29 cellular contexts compared by ENCODE assay signal in the genomic region with DNA sequence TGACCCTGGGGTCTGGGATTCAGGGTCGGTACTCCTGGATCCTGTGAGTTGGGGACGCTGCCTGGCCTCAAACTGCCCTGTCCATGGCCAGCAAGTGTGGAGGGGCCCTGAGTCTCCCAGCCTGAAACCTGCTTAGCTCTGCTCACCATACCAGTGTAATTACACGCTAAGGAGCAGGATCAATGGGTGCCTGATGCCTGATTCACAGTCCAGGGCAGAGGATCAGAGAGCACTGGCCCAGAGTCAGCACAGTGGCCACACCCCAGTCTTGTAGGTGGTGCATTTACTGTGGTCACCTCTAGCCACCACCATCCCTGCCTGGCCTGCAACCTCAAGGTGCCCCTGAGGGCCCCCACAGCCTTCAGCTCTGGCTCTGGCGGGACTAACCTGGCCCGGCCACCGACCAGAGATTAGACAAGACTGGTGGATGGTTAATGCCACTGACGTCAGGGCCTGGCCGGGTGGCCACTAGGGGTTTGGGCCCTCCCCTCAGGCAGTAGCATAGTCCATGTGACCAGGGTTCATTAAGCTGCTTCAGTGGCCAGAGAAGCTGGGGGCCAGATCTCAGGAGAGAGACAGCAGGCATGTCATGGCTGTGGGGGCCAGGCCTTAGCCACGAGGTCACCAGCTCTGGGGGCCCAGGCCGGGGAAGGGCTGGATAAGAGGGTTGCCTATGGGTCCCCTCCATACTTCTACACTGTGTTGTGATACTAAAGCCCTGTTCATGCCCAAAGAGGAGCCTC. TPM values are rescaled to one million over a fixed set of nuclear protein-coding genes. Genes with fewer than 3 reads are reported as not detected.
DNase-seq lines count a peak whose midpoint lies in the region; ATAC-seq, FAIRE-seq and TF ChIP-seq lines count a peak whose summit lies in the region.
"Had no signal": no experiment of that assay in that cellular context is flagged by ENCODE, and none has a peak within 500 bp of the region (broad histone marks: within the 10 kb centered on the region; RNA-seq: fewer than 3 reads in every experiment).

No MANE protein-coding gene starts in this region.

- TF ChIP-seq POLR2A in IMR-90 (IDR thresholded peaks at IDR 0.05; ENCODE audit: low read depth, low read length) (no peak), vagina (IDR thresholded peaks at IDR 0.05) (no peak)

- H2AK9ac ChIP-seq in IMR-90 (replicated peaks; ENCODE audit: low read depth, low read length, poor library complexity), result peak overlapping the region; percentile 57

- H2AK5ac ChIP-seq in IMR-90 (ENCODE audit: low read depth, low read length), result no peak overlapping the region

- no peaks in the 10 kb centered on the region; the same call in 1 of the 2 replicates for H4K20me1 ChIP-seq in IMR-90 (ENCODE audit: insufficient read depth, low read length)

- H4K8ac ChIP-seq in IMR-90 (ENCODE audit: low read depth in 2 of 2, low read length in 2 of 2), result no peak overlapping the region

- peaks cover 63% of the 10 kb centered on the region for H3K27me3 ChIP-seq in IMR-90 (ENCODE audit: control insufficient read depth, insufficient read depth, low read length)
- peaks cover 0 to 14% of the 10 kb centered on the region in 2 donors for H3K27me3 ChIP-seq in naive thymus-derived CD4-positive, alpha-beta T cell (ENCODE audit: control insufficient read depth in 2 of 2, insufficient read depth in 2 of 2, low read length in 2 of 2)
- H3K27me3 ChIP-seq in vagina, result peaks cover 9% of the 10 kb centered on the region
- H3K27me3 ChIP-seq: MG63, ovary had no signal

- H3K4me1 ChIP-seq in IMR-90 (ENCODE audit: control insufficient read depth, insufficient read depth, low read length), result peaks cover 2% of the 10 kb centered on the region; the same call in 1 of the 2 replicates
- H3K4me1 ChIP-seq in naive thymus-derived CD4-positive, alpha-beta T cell (ENCODE audit: control insufficient read depth in 2 of 2, insufficient read depth in 2 of 2, low read length in 2 of 2), result peaks cover 0 to 6% of the 10 kb centered on the region in 2 donors
- H3K4me1 ChIP-seq in vagina, result peaks cover 17% of the 10 kb centered on the region

- H3K18ac ChIP-seq in IMR-90 (ENCODE audit: low read depth, low read length), result no peak overlapping the region

- H3K9me1 ChIP-seq in IMR-90 (ENCODE audit: insufficient read depth, low read length), result no peaks in the 10 kb centered on the region

- no peaks in the 10 kb centered on the region for H3K79me1 ChIP-seq in IMR-90 (ENCODE audit: low read depth in 1 of 2, low read length in 2 of 2)

- H2AFZ ChIP-seq in IMR-90 (replicated peaks; ENCODE audit: low read length, poor library complexity), result no peak overlapping the region

- no peak overlapping the region for H3K27ac ChIP-seq in IMR-90 (ENCODE audit: insufficient read depth, low read length)
- H3K27ac ChIP-seq in naive thymus-derived CD4-positive, alpha-beta T cell (ENCODE audit: low read depth, low read length), result no peak overlapping the region
- H3K27ac ChIP-seq in vagina, result no peak overlapping the region
- H3K27ac ChIP-seq: heart right ventricle, ovary, tibial artery had no signal

- FAIRE-seq in urothelium cell line (lab: Jason Lieb, UNC), result peak; percentile 13
- FAIRE-seq: endothelial cell of umbilical vein, GM12892 had no signal

- no peak overlapping the region for H4K5ac ChIP-seq in IMR-90 (ENCODE audit: low read depth, low read length)

- TF ChIP-seq RAD21 in IMR-90 (IDR thresholded peaks at IDR 0.05; ENCODE audit: low read length), result no peak

- DNase-seq in IMR-90, result no peak
- no peak for DNase-seq in WTC11 (ENCODE audit: low spot score)
- peak; percentile 83 for DNase-seq in left lobe of liver (ENCODE audit: low spot score)
- no peak for DNase-seq in urothelium cell line (ENCODE audit: low spot score)
- DNase-seq in CD1c-positive myeloid dendritic cell (ENCODE audit: extremely low spot score), result no peak
- no peak for DNase-seq in naive thymus-derived CD4-positive, alpha-beta T cell
- DNase-seq in vagina (ENCODE audit: extremely low spot score in 2 of 2), result no peak
- DNase-seq: activated CD4-positive, alpha-beta memory T cell treated with anti-CD3 and anti-CD28 coated beads, Interleukin-2, amount 10 ng/mL, durations not matched to agents 7 days and 5 days; activated naive CD4-positive, alpha-beta T cell; activated T-cell treated with anti-CD3 and anti-CD28 coated beads, Interleukin-2, amount 50 U/mL, for 24 hours; AML-193; caudate nucleus; dermis blood vessel endothelial cell; DMS79 treated with DMSO at 0.1 percent for 48 hours; HCEC 1CT; heart right ventricle; immature natural killer cell; mammary epithelial cell; MG63; NCI-H1436; NCI-H748 treated with DMSO at 0.1 percent for 48 hours; stimulated activated CD4-positive, alpha-beta T cell treated with anti-CD3 and anti-CD28 coated beads, Interleukin-4, amount 100 ng/mL, for 1 hour; tibial artery had no signal

- 67% methylated on average over 3 of the region's 10 CpGs; no CpG with 5 or more reads in 1 of the 2 experiments for WGBS in IMR-90 (ENCODE audit: extremely low coverage in 2 of 2, insufficient read length in 1 of 2), 2 experiments

- no peak overlapping the region for H3K4ac ChIP-seq in IMR-90 (ENCODE audit: low read depth, low read length)

- no peak overlapping the region for H3K14ac ChIP-seq in IMR-90 (replicated peaks; ENCODE audit: low read depth, low read length)

- intact Hi-C loops in IMR-90 (cut with micrococcal nuclease), result no loop called here
- intact Hi-C loops in naive thymus-derived CD4-positive, alpha-beta T cell (cut with micrococcal nuclease), result no loop called here
- intact Hi-C loops in vagina (cut with DNase I), result no loop called here

- CTCF ChIA-PET in IMR-90 (lab: Yijun Ruan, JAX), result no interaction called here
- CTCF ChIA-PET in WTC11 (lab: Charles Lee), result interaction anchor here (0.9 to 6.1 kb wide), 9 partner anchors 8 to 101 kb away, joined by 3 to 133 read pairs (median 10); partner anchors contain the start of genes GNAT1 and HYAL1
- CTCF ChIA-PET in naive thymus-derived CD4-positive, alpha-beta T cell (lab: Charles Lee), result interaction anchor here (1.2 kb wide), 1 partner anchor 9 kb away, joined by 4 read pairs; no protein-coding TSS in a partner anchor

- H3K27ac Mint-ChIP-seq in WTC11, result no peak overlapping the region
- H3K27ac Mint-ChIP-seq in naive thymus-derived CD4-positive, alpha-beta T cell, result no peak overlapping the region
- H3K27ac Mint-ChIP-seq: activated CD4-positive, alpha-beta memory T cell treated with anti-CD3 and anti-CD28 coated beads, Interleukin-2, amount 10 ng/mL, durations not matched to agents 7 days and 5 days; activated T-cell treated with anti-CD3 and anti-CD28 coated beads, Interleukin-2, amount 50 U/mL, for 24 hours; immature natural killer cell; stimulated activated naive CD8-positive, alpha-beta T cell treated with anti-CD3 and anti-CD28 coated beads, Interleukin-15, Interleukin-2, amounts not matched to agents 100 ng/mL and 50 ng/mL, for 24 hours had no signal

- H3K36me3 ChIP-seq in IMR-90 (ENCODE audit: control insufficient read depth, insufficient read depth, low read length) (no peaks in the 10 kb centered on the region), vagina (no peaks in the 10 kb centered on the region)
- no peaks in the 10 kb centered on the region for H3K36me3 ChIP-seq in naive thymus-derived CD4-positive, alpha-beta T cell (ENCODE audit: control insufficient read depth in 2 of 3, insufficient read depth in 3 of 3, low read length in 3 of 3)
- H3K36me3 ChIP-seq: heart right ventricle, MG63, ovary, tibial artery had no signal

- no peak overlapping the region for H3K23ac ChIP-seq in IMR-90 (ENCODE audit: low read depth, low read length)

- H3K4me2 ChIP-seq in IMR-90 (ENCODE audit: low read depth, low read length), result no peak overlapping the region

- BruUV-seq in IMR-90 (replicated peaks; lab: Mats Ljungman, UMichigan), result no TSS peak

- dilution Hi-C loops in IMR-90 (cut with HindIII; ENCODE audit: low sequenced_read_pairs, unreplicated experiment), result no loop called here

- no peak overlapping the region for H2BK15ac ChIP-seq in IMR-90 (ENCODE audit: low read depth, low read length)

- POLR2A ChIA-PET in IMR-90 (lab: Charles Lee; ENCODE audit: unreplicated experiment), result no interaction called here
- POLR2A ChIA-PET in WTC11 (lab: Charles Lee), result interaction anchor here (1.6 kb wide), 1 partner anchor 20 kb away, joined by 4 read pairs; no protein-coding TSS in a partner anchor
- POLR2A ChIA-PET in naive thymus-derived CD4-positive, alpha-beta T cell (lab: Charles Lee), result no interaction called here

- no peak overlapping the region for H2BK20ac ChIP-seq in IMR-90 (ENCODE audit: low read depth, low read length)

- no peaks in the 10 kb centered on the region; the same call in 1 of the 2 replicates for H3K4me1 Mint-ChIP-seq in WTC11
- H3K4me1 Mint-ChIP-seq in naive thymus-derived CD4-positive, alpha-beta T cell, result peaks cover 0 to 4% (median 0%) of the 10 kb centered on the region in 7 donors
- H3K4me1 Mint-ChIP-seq: activated CD4-positive, alpha-beta memory T cell treated with anti-CD3 and anti-CD28 coated beads, Interleukin-2, amount 10 ng/mL, durations not matched to agents 7 days and 5 days; immature natural killer cell had no signal

- H2BK120ac ChIP-seq in IMR-90 (ENCODE audit: low read depth, low read length), result no peak overlapping the region

- no peak overlapping the region for H4K91ac ChIP-seq in IMR-90 (ENCODE audit: insufficient read depth, low read depth, low read length)

- TF ChIP-seq CTCF in IMR-90 (conservative IDR thresholded peaks at IDR 0.05; ENCODE audit: low read depth, low read length) (no peak), WTC11 (IDR thresholded peaks at IDR 0.05) (no peak), vagina (IDR thresholded peaks at IDR 0.05) (no peak)

- no peaks in the 10 kb centered on the region for H3K9me3 Mint-ChIP-seq in WTC11
- no peaks in the 10 kb centered on the region for H3K9me3 Mint-ChIP-seq in naive thymus-derived CD4-positive, alpha-beta T cell
- H3K9me3 Mint-ChIP-seq: activated CD4-positive, alpha-beta memory T cell treated with anti-CD3 and anti-CD28 coated beads, Interleukin-2, amount 10 ng/mL, durations not matched to agents 7 days and 5 days; activated T-cell treated with anti-CD3 and anti-CD28 coated beads, Interleukin-2, amount 50 U/mL, for 24 hours; immature natural killer cell; stimulated activated naive CD8-positive, alpha-beta T cell treated with anti-CD3 and anti-CD28 coated beads, Interleukin-15, Interleukin-2, amounts not matched to agents 100 ng/mL and 50 ng/mL, for 24 hours had no signal

- H3K4me3 ChIP-seq in IMR-90 (ENCODE audit: insufficient read depth, low read depth, low read length) (no peak overlapping the region), vagina (no peak overlapping the region)
- no peak overlapping the region for H3K4me3 ChIP-seq in naive thymus-derived CD4-positive, alpha-beta T cell (ENCODE audit: low read length)
- H3K4me3 ChIP-seq: heart right ventricle, MG63, ovary, tibial artery had no signal

- H3K36me3 Mint-ChIP-seq in WTC11, result no peaks in the 10 kb centered on the region
- H3K36me3 Mint-ChIP-seq in naive thymus-derived CD4-positive, alpha-beta T cell, result peaks cover 0 to 5% (median 0%) of the 10 kb centered on the region in 5 donors
- H3K36me3 Mint-ChIP-seq: immature natural killer cell had no signal

- H3K4me3 Mint-ChIP-seq in WTC11, result no peak overlapping the region
- H3K4me3 Mint-ChIP-seq in naive thymus-derived CD4-positive, alpha-beta T cell, result no peak overlapping the region
- H3K4me3 Mint-ChIP-seq: activated CD4-positive, alpha-beta memory T cell treated with anti-CD3 and anti-CD28 coated beads, Interleukin-2, amount 10 ng/mL, durations not matched to agents 7 days and 5 days; activated T-cell treated with anti-CD3 and anti-CD28 coated beads, Interleukin-2, amount 50 U/mL, for 24 hours; immature natural killer cell; stimulated activated naive CD8-positive, alpha-beta T cell treated with anti-CD3 and anti-CD28 coated beads, Interleukin-15, Interleukin-2, amounts not matched to agents 100 ng/mL and 50 ng/mL, for 24 hours had no signal

- H3K27me3 Mint-ChIP-seq in WTC11 (ENCODE audit: low read depth), result peaks cover 27% of the 10 kb centered on the region
- H3K27me3 Mint-ChIP-seq in naive thymus-derived CD4-positive, alpha-beta T cell, result peaks cover 30 to 45% (median 40%) of the 10 kb centered on the region in 5 donors

- H2BK5ac ChIP-seq in IMR-90 (ENCODE audit: low read depth, low read length, poor library complexity, severe bottlenecking), result no peak overlapping the region

- H3K9ac ChIP-seq in IMR-90 (ENCODE audit: low read depth, low read length), result no peak overlapping the region

- no peak overlapping the region for H3K56ac ChIP-seq in IMR-90 (ENCODE audit: extremely low read depth, insufficient read depth, low read length)

- ATAC-seq in IMR-90 (ENCODE audit: low read depth), result no peak
- ATAC-seq in WTC11, result no peak
- ATAC-seq in left lobe of liver, result peak; percentile 56
- no peak for ATAC-seq in naive thymus-derived CD4-positive, alpha-beta T cell
- ATAC-seq: heart right ventricle had no signal

- H3K9me3 ChIP-seq in IMR-90 (ENCODE audit: control insufficient read depth, insufficient read depth, low read length) (no peaks in the 10 kb centered on the region), vagina (no peaks in the 10 kb centered on the region)
- H3K9me3 ChIP-seq in naive thymus-derived CD4-positive, alpha-beta T cell (ENCODE audit: control insufficient read depth in 2 of 3, low read length in 3 of 3), result no peaks in the 10 kb centered on the region
- H3K9me3 ChIP-seq: heart right ventricle, MG63, ovary, tibial artery had no signal

- in situ Hi-C loops in IMR-90 (cut with MboI; ENCODE audit: low sequenced_read_pairs), result no loop called here

RNA-seq across cellular contexts. Expression of gene SLC38A3, which starts 3.3 kb away (rescaled TPM):
- total RNA-seq in IMR-90 (2012; rRNA removed) (0.36 TPM in 1 of 2 replicates, not detected in the other), WTC11 (2021) (0.90 to 1.6 TPM (median 1.3 TPM) in 3 replicates), left lobe of liver (242 TPM), vagina (2.0 TPM)
- polyA plus RNA-seq in IMR-90 (2012; rRNA removed), result 0.12 and 0.36 TPM in 2 replicates
- polyA plus RNA-seq in IMR-90 (2012; cell fraction: cytosol; rRNA removed), result 0.04 and 0.15 TPM in 2 replicates
- polyA plus RNA-seq in IMR-90 (2012; cell fraction: nucleus; rRNA removed; ENCODE audit: low replicate concordance), result 0.37 and 0.78 TPM in 2 replicates
- 1 to 10 TPM in 1 of 5 experiments, not detected in 4; 1.8 TPM for total RNA-seq in naive thymus-derived CD4-positive, alpha-beta T cell
- not detected for polyA plus RNA-seq in naive thymus-derived CD4-positive, alpha-beta T cell
- total RNA-seq: activated CD4-positive, alpha-beta memory T cell treated with anti-CD3 and anti-CD28 coated beads, Interleukin-2, amount 10 ng/mL, durations not matched to agents 7 days and 5 days; dermis blood vessel endothelial cell; fibroblast of villous mesenchyme; T-helper 2 cell treated with Interferon-gamma antibody and Interleukin-4, amounts not matched to agents 100 ng/mL and 5 ng/mL, for 36 hours had no signal
- polyA plus RNA-seq: immature natural killer cell had no signal

RNA-seq across cellular contexts. Expression of gene GNAT1, which starts 10.3 kb away (rescaled TPM):
- total RNA-seq in IMR-90 (2012; rRNA removed) (not detected in 2 replicates), WTC11 (2021) (0.13 to 0.39 TPM (median 0.14 TPM) in 3 replicates), left lobe of liver (0.08 TPM), vagina (not detected)
- polyA plus RNA-seq in IMR-90 (2012; rRNA removed), result 0.04 TPM in 1 of 2 replicates, not detected in the other
- not detected in 2 replicates for polyA plus RNA-seq in IMR-90 (2012; cell fraction: cytosol; rRNA removed)
- polyA plus RNA-seq in IMR-90 (2012; cell fraction: nucleus; rRNA removed; ENCODE audit: low replicate concordance), result 0.08 and 0.13 TPM in 2 replicates
- total RNA-seq in naive thymus-derived CD4-positive, alpha-beta T cell, result 1 to 10 TPM in 1 of 5 experiments, under 1 TPM in 1, not detected in 3; 0.24 to 1.2 TPM
- polyA plus RNA-seq in naive thymus-derived CD4-positive, alpha-beta T cell, result not detected
- total RNA-seq: activated CD4-positive, alpha-beta memory T cell treated with anti-CD3 and anti-CD28 coated beads, Interleukin-2, amount 10 ng/mL, durations not matched to agents 7 days and 5 days; dermis blood vessel endothelial cell; fibroblast of villous mesenchyme; heart right ventricle; ovary; T-helper 2 cell treated with Interferon-gamma antibody and Interleukin-4, amounts not matched to agents 100 ng/mL and 5 ng/mL, for 36 hours had no signal
- polyA plus RNA-seq: endothelial cell of umbilical vein, heart right ventricle, immature natural killer cell, ovary had no signal

RNA-seq across cellular contexts. Expression of gene GNAI2, which starts 34.3 kb away (rescaled TPM):
- total RNA-seq in IMR-90 (2012; rRNA removed) (816 and 867 TPM in 2 replicates), WTC11 (2021) (181 to 185 TPM (median 185 TPM) in 3 replicates), left lobe of liver (115 TPM), vagina (244 TPM)
- 1,079 and 1,150 TPM in 2 replicates for polyA plus RNA-seq in IMR-90 (2012; rRNA removed)
- 411 and 787 TPM in 2 replicates for polyA plus RNA-seq in IMR-90 (2012; cell fraction: cytosol; rRNA removed)
- 281 and 349 TPM in 2 replicates for polyA plus RNA-seq in IMR-90 (2012; cell fraction: nucleus; rRNA removed; ENCODE audit: low replicate concordance)
- total RNA-seq in naive thymus-derived CD4-positive, alpha-beta T cell, result 100 to 1,000 TPM; 225 to 442 (median 282) TPM
- polyA plus RNA-seq in naive thymus-derived CD4-positive, alpha-beta T cell, result 100 to 1,000 TPM; 443 to 527 TPM

RNA-seq across cellular contexts. Expression of gene SEMA3F, which starts 46.6 kb away (rescaled TPM):
- total RNA-seq in IMR-90 (2012; rRNA removed), result 7.3 and 9.2 TPM in 2 replicates
- 23.3 and 26.7 TPM in 2 replicates for polyA plus RNA-seq in IMR-90 (2012; rRNA removed)
- polyA plus RNA-seq in IMR-90 (2012; cell fraction: cytosol; rRNA removed), result 18.0 and 30.3 TPM in 2 replicates
- polyA plus RNA-seq in IMR-90 (2012; cell fraction: nucleus; rRNA removed; ENCODE audit: low replicate concordance), result 18.6 and 46.8 TPM in 2 replicates
- 49.0 to 52.0 TPM (median 52.0 TPM) in 3 replicates for total RNA-seq in WTC11 (2021)
- 4.0 TPM for total RNA-seq in left lobe of liver
- total RNA-seq in naive thymus-derived CD4-positive, alpha-beta T cell, result 1 to 10 TPM in 1 of 5 experiments, under 1 TPM in 2, not detected in 2; 0.34 to 1.1 (median 0.69) TPM
- polyA plus RNA-seq in naive thymus-derived CD4-positive, alpha-beta T cell, result not detected
- total RNA-seq in vagina, result 78.1 TPM
- polyA plus RNA-seq: immature natural killer cell had no signal

Comparison
In these comparisons a context has a peak if more than half of its experiments do, and no peak if none do; other contexts are left out.
1. RNA of gene SLC38A3, which starts 3.3 kb away (total RNA-seq): 242 TPM in left lobe of liver (single experiment); 2.0 TPM in vagina (single experiment), 0.90 to 1.6 TPM in WTC11, 0.36 TPM in IMR-90 and 1.8 TPM in naive thymus-derived CD4-positive, alpha-beta T cell; every median in the first group is over 10 times any median in the second.